In genomic region chr19:57570707-57571106, GRCh38 we compare ENCODE assay signal across 24 cellular contexts. TPM values are rescaled to one million over a fixed set of nuclear protein-coding genes. Genes with fewer than 3 reads are reported as not detected.
DNase-seq lines count a peak whose midpoint lies in the region; ATAC-seq, FAIRE-seq and TF ChIP-seq lines count a peak whose summit lies in the region.
"Had no signal": no experiment of that assay in that cellular context is flagged by ENCODE, and none has a peak within 500 bp of the region (broad histone marks: within the 10 kb centered on the region; RNA-seq: fewer than 3 reads in every experiment).

No MANE protein-coding gene starts in this region.

- no peak for FAIRE-seq in HepG2 (lab: Jason Lieb, UNC)
- FAIRE-seq: A204.1, G401.6, GM18507, H1 had no signal

- intact Hi-C loops in HepG2 (cut with micrococcal nuclease; ENCODE audit: unreplicated experiment), result no loop called here
- intact Hi-C loops in activated naive CD4-positive, alpha-beta T cell treated with anti-CD3 and anti-CD28 coated beads for 36 hours (cut with micrococcal nuclease), result no loop called here

- TF ChIP-seq EP300 in HepG2 (IDR thresholded peaks at IDR 0.05; ENCODE audit: low read depth in 2 of 2, low read length in 2 of 2), result no peak
- TF ChIP-seq EP300 in HepG2 (CRISPR knock-in tag; IDR thresholded peaks at IDR 0.05; ENCODE audit: borderline replicate concordance), result no peak

- peaks cover 8 to 40% (median 38%) of the 10 kb centered on the region in 4 donors for H3K36me3 ChIP-seq in liver (ENCODE audit: control insufficient read depth in 4 of 4, insufficient read depth in 3 of 4, low read depth in 1 of 4, low read length in 3 of 4)
- peaks cover 13 to 39% of the 10 kb centered on the region in 2 experiments for H3K36me3 ChIP-seq in HepG2 (replicated peaks in 1 of 2; ENCODE audit: control insufficient read depth in 1 of 2, insufficient read depth in 2 of 2, low read length in 2 of 2)
- H3K36me3 ChIP-seq in adipocyte (ENCODE audit: control insufficient read depth, insufficient read depth, low read length, severe bottlenecking), result peaks cover 52% of the 10 kb centered on the region
- H3K36me3 ChIP-seq in subcutaneous abdominal adipose tissue (ENCODE audit: control insufficient read depth in 5 of 5, insufficient read depth in 5 of 5, low read length in 5 of 5), result peaks cover 33 to 45% (median 40%) of the 10 kb centered on the region in 5 donors

- H3K27ac ChIP-seq in liver (ENCODE audit: low read depth in 1 of 2, low read length in 2 of 2) (no peak overlapping the region), HepG2 (ENCODE audit: extremely low read length, insufficient read depth, low read length) (no peak overlapping the region), subcutaneous abdominal adipose tissue (ENCODE audit: low read depth, low read length) (no peak overlapping the region)
- H3K27ac ChIP-seq: 22Rv1, BLaER1, C4-2B, GM23248 had no signal

- TF ChIP-seq POLR2A in HepG2 (IDR thresholded peaks at IDR 0.05; ENCODE audit: insufficient read depth in 1 of 2, low read depth in 2 of 2, low read length in 2 of 2), result no peak

- DNase-seq in HepG2 (ENCODE audit: low spot score) (no peak), adipocyte (ENCODE audit: low read depth) (no peak), endothelial cell (ENCODE audit: low spot score) (no peak), nephron progenitor cell (no peak)
- DNase-seq in activated naive CD4-positive, alpha-beta T cell treated with anti-CD3 and anti-CD28 coated beads for 36 hours, result no peak
- DNase-seq: Caco-2; CD4-positive, CD25-positive, alpha-beta regulatory T cell; DMS153; DND-41; GM23248; H7 had no signal

- H3K9me3 Mint-ChIP-seq in endothelial cell (ENCODE audit: unreplicated experiment) (peaks cover 78% of the 10 kb centered on the region), nephron progenitor cell (peaks cover 100% of the 10 kb centered on the region)
- H3K9me3 Mint-ChIP-seq in activated naive CD4-positive, alpha-beta T cell treated with anti-CD3 and anti-CD28 coated beads for 36 hours, result peaks cover 78% of the 10 kb centered on the region

- H3K79me2 ChIP-seq in HepG2 (ENCODE audit: insufficient read depth, low read length), result no peaks in the 10 kb centered on the region

- POLR2A ChIA-PET in HepG2 (lab: Yijun Ruan, JAX), result no interaction called here

- H2AFZ ChIP-seq in HepG2 (ENCODE audit: low read length), result no peak overlapping the region
- H2AFZ ChIP-seq: GM23248 had no signal

- H3K4me1 Mint-ChIP-seq in endothelial cell (ENCODE audit: unreplicated experiment), result no peaks in the 10 kb centered on the region
- no peaks in the 10 kb centered on the region for H3K4me1 Mint-ChIP-seq in activated naive CD4-positive, alpha-beta T cell treated with anti-CD3 and anti-CD28 coated beads for 36 hours (ENCODE audit: low read depth)
- no peaks in the 10 kb centered on the region for H3K4me1 Mint-ChIP-seq in nephron progenitor cell
- H3K4me1 Mint-ChIP-seq: B cell had no signal

- H3K36me3 Mint-ChIP-seq in endothelial cell (ENCODE audit: low read depth, unreplicated experiment) (peaks cover 66% of the 10 kb centered on the region), nephron progenitor cell (ENCODE audit: low read depth) (peaks cover 69% of the 10 kb centered on the region)
- H3K36me3 Mint-ChIP-seq in activated naive CD4-positive, alpha-beta T cell treated with anti-CD3 and anti-CD28 coated beads for 36 hours (ENCODE audit: low read depth), result peaks cover 60% of the 10 kb centered on the region

- no peaks in the 10 kb centered on the region for H4K20me1 ChIP-seq in HepG2 (ENCODE audit: insufficient read depth, low read length)
- H4K20me1 ChIP-seq: BLaER1 had no signal

- H3K27me3 Mint-ChIP-seq in endothelial cell (ENCODE audit: unreplicated experiment) (peaks cover 13% of the 10 kb centered on the region), nephron progenitor cell (ENCODE audit: low read depth, poor library complexity) (peaks cover 5% of the 10 kb centered on the region)
- H3K27me3 Mint-ChIP-seq in activated naive CD4-positive, alpha-beta T cell treated with anti-CD3 and anti-CD28 coated beads for 36 hours (ENCODE audit: low read depth), result no peaks in the 10 kb centered on the region
- H3K27me3 Mint-ChIP-seq: B cell; CD4-positive, CD25-positive, alpha-beta regulatory T cell had no signal

- H3K4me3 Mint-ChIP-seq in endothelial cell (ENCODE audit: unreplicated experiment) (peak overlapping the region; percentile 70), nephron progenitor cell (no peak overlapping the region)
- H3K4me3 Mint-ChIP-seq in activated naive CD4-positive, alpha-beta T cell treated with anti-CD3 and anti-CD28 coated beads for 36 hours, result no peak overlapping the region
- H3K4me3 Mint-ChIP-seq: B cell; CD8-positive, alpha-beta T cell had no signal

- no peak for TF ChIP-seq CTCF in liver (IDR thresholded peaks at IDR 0.05; ENCODE audit: low read depth, low read length, missing input control)
- no peak for TF ChIP-seq CTCF in HepG2 (CRISPR knock-in tag; IDR thresholded peaks at IDR 0.05)
- TF ChIP-seq CTCF in endothelial cell (IDR thresholded peaks at IDR 0.05; ENCODE audit: unreplicated experiment), result no peak
- no peak for TF ChIP-seq CTCF in nephron progenitor cell (IDR thresholded peaks at IDR 0.05)

- ATAC-seq in HepG2, result no peak
- no peak for ATAC-seq in GM21737 (IDR thresholded peaks at IDR 0.05; ENCODE audit: unreplicated experiment)
- ATAC-seq: CD8-positive, alpha-beta T cell; HCT116 had no signal

- in situ Hi-C loops in HepG2 (cut with HindIII; ENCODE audit: extremely low pct_ligation_motif_present, low pct_unique_long_range_greater_than_20kb), result loop anchor here (10.0 kb wide), 1 partner anchor 584 kb away; the partner anchor contains the start of gene ZNF329

- no peak overlapping the region for H3K4me2 ChIP-seq in HepG2 (ENCODE audit: low read depth, low read length)
- H3K4me2 ChIP-seq: BLaER1 had no signal

- peak overlapping the region in 2 of 3 donors; percentile 30 to 46 for H3K4me3 ChIP-seq in liver (ENCODE audit: low read depth in 1 of 3, low read length in 3 of 3)
- H3K4me3 ChIP-seq in HepG2 (replicated peaks in 1 of 3; ENCODE audit: insufficient read depth in 1 of 3, low read depth in 2 of 3, low read length in 3 of 3), result no peak overlapping the region
- H3K4me3 ChIP-seq in adipocyte (ENCODE audit: low read length), result peak overlapping the region; percentile 67
- H3K4me3 ChIP-seq in subcutaneous abdominal adipose tissue (ENCODE audit: low read depth in 1 of 5, low read length in 5 of 5), result peak overlapping the region in 4 of 5 donors; percentile 10 to 93 (median 52)
- H3K4me3 ChIP-seq: BLaER1, GM23248 had no signal

- H3K27ac Mint-ChIP-seq in endothelial cell (ENCODE audit: unreplicated experiment) (no peak overlapping the region), nephron progenitor cell (no peak overlapping the region)
- H3K27ac Mint-ChIP-seq in activated naive CD4-positive, alpha-beta T cell treated with anti-CD3 and anti-CD28 coated beads for 36 hours, result no peak overlapping the region
- H3K27ac Mint-ChIP-seq: B cell; CD4-positive, CD25-positive, alpha-beta regulatory T cell; CD8-positive, alpha-beta T cell had no signal

- H3K27me3 ChIP-seq in liver (ENCODE audit: control insufficient read depth in 4 of 4, insufficient read depth in 4 of 4, low read length in 3 of 4), result no peaks in the 10 kb centered on the region
- H3K27me3 ChIP-seq in HepG2 (ENCODE audit: control insufficient read depth in 1 of 2, insufficient read depth in 2 of 2, low read length in 2 of 2), result no peaks in the 10 kb centered on the region
- no peaks in the 10 kb centered on the region for H3K27me3 ChIP-seq in adipocyte (replicated peaks; ENCODE audit: control insufficient read depth, insufficient read depth, low read length)
- peaks cover 0 to 10% (median 0%) of the 10 kb centered on the region in 5 donors for H3K27me3 ChIP-seq in subcutaneous abdominal adipose tissue (ENCODE audit: control insufficient read depth in 5 of 5, insufficient read depth in 4 of 5, low read length in 5 of 5)
- H3K27me3 ChIP-seq: BLaER1 had no signal

- no TSS peak for BruUV-seq in HepG2 (replicated peaks; lab: Mats Ljungman, UMichigan)

- no peak for TF ChIP-seq RAD21 in liver (IDR thresholded peaks at IDR 0.05)
- no peak for TF ChIP-seq RAD21 in HepG2 (CRISPR knock-in tag; IDR thresholded peaks at IDR 0.05)

- H3K9ac ChIP-seq in liver (ENCODE audit: low read depth in 1 of 2, low read length in 2 of 2) (no peak overlapping the region), HepG2 (ENCODE audit: insufficient read depth, low read depth, low read length) (no peak overlapping the region), adipocyte (ENCODE audit: low read length) (no peak overlapping the region), subcutaneous abdominal adipose tissue (ENCODE audit: low read length in 5 of 5) (no peak overlapping the region)
- H3K9ac ChIP-seq: BLaER1, GM23248 had no signal

- H3K4me1 ChIP-seq in liver (ENCODE audit: control insufficient read depth in 4 of 4, insufficient read depth in 4 of 4, low read length in 3 of 4) (no peaks in the 10 kb centered on the region), HepG2 (ENCODE audit: insufficient read depth, low read length) (no peaks in the 10 kb centered on the region), adipocyte (ENCODE audit: control insufficient read depth, insufficient read depth, low read length) (no peaks in the 10 kb centered on the region), subcutaneous abdominal adipose tissue (ENCODE audit: control insufficient read depth in 5 of 5, insufficient read depth in 5 of 5, low read length in 5 of 5) (peaks cover 0 to 11% (median 0%) of the 10 kb centered on the region in 5 donors)
- H3K4me1 ChIP-seq: BLaER1, Caco-2 had no signal

- peaks cover 65 to 96% (median 92%) of the 10 kb centered on the region in 4 donors for H3K9me3 ChIP-seq in liver (ENCODE audit: control insufficient read depth in 4 of 4, low read length in 3 of 4)
- peaks cover 96% of the 10 kb centered on the region for H3K9me3 ChIP-seq in HepG2 (ENCODE audit: low read length)
- H3K9me3 ChIP-seq in adipocyte (ENCODE audit: control insufficient read depth, low read length), result peaks cover 99% of the 10 kb centered on the region
- peaks cover 71 to 98% (median 95%) of the 10 kb centered on the region in 5 donors for H3K9me3 ChIP-seq in subcutaneous abdominal adipose tissue (ENCODE audit: control insufficient read depth in 5 of 5, low read length in 5 of 5)

- CTCF ChIA-PET in HepG2 (lab: Yijun Ruan, JAX; ENCODE audit: low intra/inter-chr PET ratio, low total read pairs), result no interaction called here
- CTCF ChIA-PET in activated naive CD4-positive, alpha-beta T cell treated with anti-CD3 and anti-CD28 coated beads for 36 hours (lab: Charles Lee), result no interaction called here

RNA-seq across cellular contexts. Expression of gene ZNF416, which starts 8.0 kb away (rescaled TPM):
- total RNA-seq in liver (1 to 10 TPM; 1.5 to 2.9 TPM), HepG2 (2016; rRNA removed; fragmentation: Illumina TruSeq; extraction: Trizol) (5.3 and 6.6 TPM in 2 replicates), endothelial cell (ENCODE audit: unreplicated experiment) (10.9 TPM)
- polyA plus RNA-seq in liver (under 1 TPM; 0.97 to 0.99 TPM), HepG2 (2011; rRNA removed) (1.5 and 2.1 TPM in 2 replicates)
- 1.8 and 2.5 TPM in 2 replicates for total RNA-seq in HepG2 (2016; cell fraction: cytosol; rRNA removed; fragmentation: Illumina TruSeq; extraction: Trizol; ENCODE audit: low read depth)
- 5.3 and 5.9 TPM in 2 replicates for total RNA-seq in HepG2 (2016; cell fraction: insoluble cytoplasmic fraction; rRNA removed; fragmentation: Illumina TruSeq; extraction: Trizol)
- total RNA-seq in HepG2 (2016; cell fraction: membrane; rRNA removed; fragmentation: Illumina TruSeq; extraction: Trizol), result 5.2 and 5.4 TPM in 2 replicates
- 5.3 and 5.5 TPM in 2 replicates for total RNA-seq in HepG2 (2016; cell fraction: nucleus; rRNA removed; fragmentation: Illumina TruSeq; extraction: Trizol)
- 1.1 and 1.8 TPM in 2 replicates for polyA plus RNA-seq in HepG2 (2011; cell fraction: cytosol; rRNA removed)
- 1.8 and 2.1 TPM in 2 replicates for polyA plus RNA-seq in HepG2 (2011; cell fraction: nucleus; rRNA removed)
- 2.3 and 2.6 TPM in 2 replicates for polyA plus RNA-seq in HepG2 (2012)
- polyA plus RNA-seq in HepG2 (2016; cell fraction: cytosol; fragmentation: Illumina TruSeq; extraction: Trizol; ENCODE audit: low read depth), result 0.57 and 0.66 TPM in 2 replicates
- polyA plus RNA-seq in HepG2 (2016; cell fraction: insoluble cytoplasmic fraction; fragmentation: Illumina TruSeq; extraction: Trizol; ENCODE audit: low read depth), result 3.9 and 4.4 TPM in 2 replicates
- polyA plus RNA-seq in HepG2 (2016; cell fraction: membrane; fragmentation: Illumina TruSeq; extraction: Trizol; ENCODE audit: low read depth), result 1.4 and 1.5 TPM in 2 replicates
- 3.2 and 3.5 TPM in 2 replicates for polyA plus RNA-seq in HepG2 (2016; cell fraction: nucleus; fragmentation: Illumina TruSeq; extraction: Trizol; ENCODE audit: insufficient read depth, low read depth)
- 4.6 and 5.1 TPM in 2 replicates for polyA minus RNA-seq in HepG2 (2011; rRNA and poly(A)+ RNA removed; ENCODE audit: low replicate concordance)
- polyA minus RNA-seq in HepG2 (2011; cell fraction: cytosol; rRNA and poly(A)+ RNA removed), result 2.1 and 2.2 TPM in 2 replicates
- 10.6 and 16.8 TPM in 2 replicates for polyA minus RNA-seq in HepG2 (2011; cell fraction: nucleus; rRNA and poly(A)+ RNA removed)
- 1 to 10 TPM; 1.5 to 2.0 TPM for total RNA-seq in activated naive CD4-positive, alpha-beta T cell treated with anti-CD3 and anti-CD28 coated beads for 36 hours

RNA-seq across cellular contexts. Expression of gene ZNF550, which starts 11.0 kb away (rescaled TPM):
- total RNA-seq in liver (1 to 10 TPM; 4.4 to 4.8 TPM), HepG2 (2016; rRNA removed; fragmentation: Illumina TruSeq; extraction: Trizol) (8.0 and 8.6 TPM in 2 replicates), endothelial cell (ENCODE audit: unreplicated experiment) (15.3 TPM)
- polyA plus RNA-seq in liver (1 to 10 TPM in 1 of 2 donors, under 1 TPM in 1; 0.96 to 3.0 TPM), HepG2 (2011; rRNA removed) (9.1 and 12.1 TPM in 2 replicates)
- 1.6 and 1.8 TPM in 2 replicates for total RNA-seq in HepG2 (2016; cell fraction: cytosol; rRNA removed; fragmentation: Illumina TruSeq; extraction: Trizol; ENCODE audit: low read depth)
- 8.3 and 8.6 TPM in 2 replicates for total RNA-seq in HepG2 (2016; cell fraction: insoluble cytoplasmic fraction; rRNA removed; fragmentation: Illumina TruSeq; extraction: Trizol)
- total RNA-seq in HepG2 (2016; cell fraction: membrane; rRNA removed; fragmentation: Illumina TruSeq; extraction: Trizol), result 3.0 and 3.6 TPM in 2 replicates
- total RNA-seq in HepG2 (2016; cell fraction: nucleus; rRNA removed; fragmentation: Illumina TruSeq; extraction: Trizol), result 12.1 and 14.9 TPM in 2 replicates
- 4.0 and 6.2 TPM in 2 replicates for polyA plus RNA-seq in HepG2 (2011; cell fraction: cytosol; rRNA removed)
- 13.3 and 16.1 TPM in 2 replicates for polyA plus RNA-seq in HepG2 (2011; cell fraction: nucleus; rRNA removed)
- polyA plus RNA-seq in HepG2 (2012), result 6.5 and 6.7 TPM in 2 replicates
- 0.54 and 0.70 TPM in 2 replicates for polyA plus RNA-seq in HepG2 (2016; cell fraction: cytosol; fragmentation: Illumina TruSeq; extraction: Trizol; ENCODE audit: low read depth)
- polyA plus RNA-seq in HepG2 (2016; cell fraction: insoluble cytoplasmic fraction; fragmentation: Illumina TruSeq; extraction: Trizol; ENCODE audit: low read depth), result 4.8 and 5.2 TPM in 2 replicates
- polyA plus RNA-seq in HepG2 (2016; cell fraction: membrane; fragmentation: Illumina TruSeq; extraction: Trizol; ENCODE audit: low read depth), result 1.4 and 1.6 TPM in 2 replicates
- polyA plus RNA-seq in HepG2 (2016; cell fraction: nucleus; fragmentation: Illumina TruSeq; extraction: Trizol; ENCODE audit: insufficient read depth, low read depth), result 23.8 and 24.9 TPM in 2 replicates
- 7.9 and 9.5 TPM in 2 replicates for polyA minus RNA-seq in HepG2 (2011; rRNA and poly(A)+ RNA removed; ENCODE audit: low replicate concordance)
- 4.0 and 4.4 TPM in 2 replicates for polyA minus RNA-seq in HepG2 (2011; cell fraction: cytosol; rRNA and poly(A)+ RNA removed)
- 10.9 and 20.1 TPM in 2 replicates for polyA minus RNA-seq in HepG2 (2011; cell fraction: nucleus; rRNA and poly(A)+ RNA removed)
- total RNA-seq in activated naive CD4-positive, alpha-beta T cell treated with anti-CD3 and anti-CD28 coated beads for 36 hours, result 1 to 10 TPM; 6.6 to 9.3 TPM

RNA-seq across cellular contexts. Expression of gene ZIK1, which starts 13.2 kb away (rescaled TPM):
- total RNA-seq in liver (1 to 10 TPM; 1.2 to 8.6 TPM), HepG2 (2016; rRNA removed; fragmentation: Illumina TruSeq; extraction: Trizol) (7.2 and 9.8 TPM in 2 replicates), endothelial cell (ENCODE audit: unreplicated experiment) (19.9 TPM)
- polyA plus RNA-seq in liver (under 1 TPM; 0.29 to 0.60 TPM), HepG2 (2011; rRNA removed) (1.9 and 2.1 TPM in 2 replicates)
- 1.5 and 1.7 TPM in 2 replicates for total RNA-seq in HepG2 (2016; cell fraction: cytosol; rRNA removed; fragmentation: Illumina TruSeq; extraction: Trizol; ENCODE audit: low read depth)
- total RNA-seq in HepG2 (2016; cell fraction: insoluble cytoplasmic fraction; rRNA removed; fragmentation: Illumina TruSeq; extraction: Trizol), result 7.8 and 9.8 TPM in 2 replicates
- total RNA-seq in HepG2 (2016; cell fraction: membrane; rRNA removed; fragmentation: Illumina TruSeq; extraction: Trizol), result 4.6 TPM in 2 replicates
- 4.4 and 6.3 TPM in 2 replicates for total RNA-seq in HepG2 (2016; cell fraction: nucleus; rRNA removed; fragmentation: Illumina TruSeq; extraction: Trizol)
- 2.0 and 2.2 TPM in 2 replicates for polyA plus RNA-seq in HepG2 (2011; cell fraction: cytosol; rRNA removed)
- polyA plus RNA-seq in HepG2 (2011; cell fraction: nucleus; rRNA removed), result 2.2 and 3.0 TPM in 2 replicates
- polyA plus RNA-seq in HepG2 (2012), result 1.4 and 2.4 TPM in 2 replicates
- polyA plus RNA-seq in HepG2 (2016; cell fraction: cytosol; fragmentation: Illumina TruSeq; extraction: Trizol; ENCODE audit: low read depth), result 0.50 and 0.66 TPM in 2 replicates
- polyA plus RNA-seq in HepG2 (2016; cell fraction: insoluble cytoplasmic fraction; fragmentation: Illumina TruSeq; extraction: Trizol; ENCODE audit: low read depth), result 5.6 and 6.4 TPM in 2 replicates
- polyA plus RNA-seq in HepG2 (2016; cell fraction: membrane; fragmentation: Illumina TruSeq; extraction: Trizol; ENCODE audit: low read depth), result 1.9 and 2.1 TPM in 2 replicates
- polyA plus RNA-seq in HepG2 (2016; cell fraction: nucleus; fragmentation: Illumina TruSeq; extraction: Trizol; ENCODE audit: insufficient read depth, low read depth), result 4.4 and 4.7 TPM in 2 replicates
- 2.2 TPM in 1 of 2 replicates, not detected in the other for polyA minus RNA-seq in HepG2 (2011; rRNA and poly(A)+ RNA removed; ENCODE audit: low replicate concordance)
- polyA minus RNA-seq in HepG2 (2011; cell fraction: cytosol; rRNA and poly(A)+ RNA removed), result 0.88 and 2.3 TPM in 2 replicates
- 4.1 and 4.2 TPM in 2 replicates for polyA minus RNA-seq in HepG2 (2011; cell fraction: nucleus; rRNA and poly(A)+ RNA removed)
- 1 to 10 TPM; 3.3 to 3.6 TPM for total RNA-seq in activated naive CD4-positive, alpha-beta T cell treated with anti-CD3 and anti-CD28 coated beads for 36 hours
- total RNA-seq: Caco-2 had no signal

RNA-seq across cellular contexts. Expression of gene ZNF530, which starts 29.0 kb away (rescaled TPM):
- 1 to 10 TPM; 1.4 to 7.1 TPM for total RNA-seq in liver
- polyA plus RNA-seq in liver, result 1 to 10 TPM in 1 of 2 donors, under 1 TPM in 1; 0.86 to 1.4 TPM
- total RNA-seq in HepG2 (2016; rRNA removed; fragmentation: Illumina TruSeq; extraction: Trizol), result 7.5 and 7.8 TPM in 2 replicates
- total RNA-seq in HepG2 (2016; cell fraction: cytosol; rRNA removed; fragmentation: Illumina TruSeq; extraction: Trizol; ENCODE audit: low read depth), result 1.1 and 2.2 TPM in 2 replicates
- total RNA-seq in HepG2 (2016; cell fraction: insoluble cytoplasmic fraction; rRNA removed; fragmentation: Illumina TruSeq; extraction: Trizol), result 6.9 and 8.6 TPM in 2 replicates
- total RNA-seq in HepG2 (2016; cell fraction: membrane; rRNA removed; fragmentation: Illumina TruSeq; extraction: Trizol), result 4.6 and 5.1 TPM in 2 replicates
- total RNA-seq in HepG2 (2016; cell fraction: nucleus; rRNA removed; fragmentation: Illumina TruSeq; extraction: Trizol), result 4.7 and 5.7 TPM in 2 replicates
- polyA plus RNA-seq in HepG2 (2011; rRNA removed), result 1.1 and 1.6 TPM in 2 replicates
- 0.99 TPM in 2 replicates for polyA plus RNA-seq in HepG2 (2011; cell fraction: cytosol; rRNA removed)
- 1.4 and 1.5 TPM in 2 replicates for polyA plus RNA-seq in HepG2 (2011; cell fraction: nucleus; rRNA removed)
- polyA plus RNA-seq in HepG2 (2012), result 0.95 and 1.4 TPM in 2 replicates
- 0.97 and 1.1 TPM in 2 replicates for polyA plus RNA-seq in HepG2 (2016; cell fraction: cytosol; fragmentation: Illumina TruSeq; extraction: Trizol; ENCODE audit: low read depth)
- polyA plus RNA-seq in HepG2 (2016; cell fraction: insoluble cytoplasmic fraction; fragmentation: Illumina TruSeq; extraction: Trizol; ENCODE audit: low read depth), result 3.3 and 3.7 TPM in 2 replicates
- 1.5 and 2.6 TPM in 2 replicates for polyA plus RNA-seq in HepG2 (2016; cell fraction: membrane; fragmentation: Illumina TruSeq; extraction: Trizol; ENCODE audit: low read depth)
- 7.8 and 9.6 TPM in 2 replicates for polyA plus RNA-seq in HepG2 (2016; cell fraction: nucleus; fragmentation: Illumina TruSeq; extraction: Trizol; ENCODE audit: insufficient read depth, low read depth)
- polyA minus RNA-seq in HepG2 (2011; rRNA and poly(A)+ RNA removed; ENCODE audit: low replicate concordance), result 4.0 and 4.5 TPM in 2 replicates
- 0.97 and 1.4 TPM in 2 replicates for polyA minus RNA-seq in HepG2 (2011; cell fraction: cytosol; rRNA and poly(A)+ RNA removed)
- 3.1 and 3.7 TPM in 2 replicates for polyA minus RNA-seq in HepG2 (2011; cell fraction: nucleus; rRNA and poly(A)+ RNA removed)
- 7.2 TPM for total RNA-seq in endothelial cell (ENCODE audit: unreplicated experiment)
- total RNA-seq in activated naive CD4-positive, alpha-beta T cell treated with anti-CD3 and anti-CD28 coated beads for 36 hours, result 1 to 10 TPM; 4.0 to 4.4 TPM

RNA-seq across cellular contexts. Expression of gene ZNF134, which starts 43.3 kb away (rescaled TPM):
- 10 to 100 TPM in 1 of 2 donors, 1 to 10 TPM in 1; 6.9 to 12.1 TPM for total RNA-seq in liver
- 1 to 10 TPM; 1.5 to 4.0 TPM for polyA plus RNA-seq in liver
- 17.1 and 19.4 TPM in 2 replicates for total RNA-seq in HepG2 (2016; rRNA removed; fragmentation: Illumina TruSeq; extraction: Trizol)
- total RNA-seq in HepG2 (2016; cell fraction: cytosol; rRNA removed; fragmentation: Illumina TruSeq; extraction: Trizol; ENCODE audit: low read depth), result 5.1 and 5.7 TPM in 2 replicates
- total RNA-seq in HepG2 (2016; cell fraction: insoluble cytoplasmic fraction; rRNA removed; fragmentation: Illumina TruSeq; extraction: Trizol), result 16.6 and 17.1 TPM in 2 replicates
- 10.5 and 12.5 TPM in 2 replicates for total RNA-seq in HepG2 (2016; cell fraction: membrane; rRNA removed; fragmentation: Illumina TruSeq; extraction: Trizol)
- 15.2 and 16.8 TPM in 2 replicates for total RNA-seq in HepG2 (2016; cell fraction: nucleus; rRNA removed; fragmentation: Illumina TruSeq; extraction: Trizol)
- 6.8 and 7.1 TPM in 2 replicates for polyA plus RNA-seq in HepG2 (2011; rRNA removed)
- polyA plus RNA-seq in HepG2 (2011; cell fraction: cytosol; rRNA removed), result 7.4 and 8.2 TPM in 2 replicates
- polyA plus RNA-seq in HepG2 (2011; cell fraction: nucleus; rRNA removed), result 7.9 and 9.9 TPM in 2 replicates
- polyA plus RNA-seq in HepG2 (2012), result 9.0 and 9.4 TPM in 2 replicates
- 0.70 and 1.1 TPM in 2 replicates for polyA plus RNA-seq in HepG2 (2016; cell fraction: cytosol; fragmentation: Illumina TruSeq; extraction: Trizol; ENCODE audit: low read depth)
- polyA plus RNA-seq in HepG2 (2016; cell fraction: insoluble cytoplasmic fraction; fragmentation: Illumina TruSeq; extraction: Trizol; ENCODE audit: low read depth), result 8.9 TPM in 2 replicates
- polyA plus RNA-seq in HepG2 (2016; cell fraction: membrane; fragmentation: Illumina TruSeq; extraction: Trizol; ENCODE audit: low read depth), result 2.8 and 2.9 TPM in 2 replicates
- polyA plus RNA-seq in HepG2 (2016; cell fraction: nucleus; fragmentation: Illumina TruSeq; extraction: Trizol; ENCODE audit: insufficient read depth, low read depth), result 11.8 and 12.8 TPM in 2 replicates
- polyA minus RNA-seq in HepG2 (2011; rRNA and poly(A)+ RNA removed; ENCODE audit: low replicate concordance), result 6.2 and 7.8 TPM in 2 replicates
- polyA minus RNA-seq in HepG2 (2011; cell fraction: cytosol; rRNA and poly(A)+ RNA removed), result 6.0 and 6.7 TPM in 2 replicates
- 18.2 and 24.7 TPM in 2 replicates for polyA minus RNA-seq in HepG2 (2011; cell fraction: nucleus; rRNA and poly(A)+ RNA removed)
- total RNA-seq in endothelial cell (ENCODE audit: unreplicated experiment), result 37.5 TPM
- 1 to 10 TPM; 6.9 to 7.0 TPM for total RNA-seq in activated naive CD4-positive, alpha-beta T cell treated with anti-CD3 and anti-CD28 coated beads for 36 hours

Comparison
In these comparisons a context has a peak if more than half of its experiments do, and no peak if none do; other contexts are left out.
1. H3K4me3 ChIP-seq: peak in liver (2 of 3), adipocyte (single experiment) and subcutaneous abdominal adipose tissue (4 of 5); none in HepG2 (0 of 3).